In genomic region chr15:70036585-70037343, GRCh38 we compare ENCODE assay signal across 8 cellular contexts.
A peak's percentile ranks its signal among the peaks of the same experiment; 100 is the strongest.
DNase-seq lines count a peak whose midpoint lies in the region; ATAC-seq, FAIRE-seq and TF ChIP-seq lines count a peak whose summit lies in the region.

No MANE protein-coding gene starts in this region.

- no peaks in the 10 kb centered on the region for H3K4me1 Mint-ChIP-seq in CD4-positive, alpha-beta memory T cell

- no peak overlapping the region for H3K4me3 ChIP-seq in keratinocyte (ENCODE audit: control insufficient read depth in 2 of 3, extremely low read depth in 1 of 3, insufficient read depth in 2 of 3, low read depth in 1 of 3, low read length in 3 of 3)
- no peak overlapping the region for H3K4me3 ChIP-seq in CD4-positive, alpha-beta memory T cell (ENCODE audit: low read length in 2 of 2)

- intact Hi-C loops in CD4-positive, alpha-beta memory T cell (cut with micrococcal nuclease) = no loop called here

- CTCF ChIA-PET in CD4-positive, alpha-beta memory T cell (lab: Charles Lee; ENCODE audit: partially characterized antibody) = no interaction called here

- H3K27me3 Mint-ChIP-seq in CD4-positive, alpha-beta memory T cell = no peaks in the 10 kb centered on the region

- FAIRE-seq in keratinocyte (lab: Jason Lieb, UNC) = no peak

- H3K9me3 ChIP-seq in keratinocyte (ENCODE audit: control insufficient read depth, low read depth, low read length) = no peaks in the 10 kb centered on the region
- H3K9me3 ChIP-seq in CD4-positive, alpha-beta memory T cell (ENCODE audit: control insufficient read depth in 1 of 2, low read length in 2 of 2) = no peaks in the 10 kb centered on the region

- H3K36me3 ChIP-seq in keratinocyte (ENCODE audit: control insufficient read depth in 2 of 2, extremely low read depth in 1 of 2, insufficient read depth in 2 of 2, low read length in 2 of 2) = no peaks in the 10 kb centered on the region
- H3K36me3 ChIP-seq in CD4-positive, alpha-beta memory T cell (ENCODE audit: insufficient read depth, low read length) = no peaks in the 10 kb centered on the region

- H3K27me3 ChIP-seq in keratinocyte (ENCODE audit: control insufficient read depth, extremely low read depth, insufficient read depth, low read length) = peaks cover 56% of the 10 kb centered on the region
- no peaks in the 10 kb centered on the region for H3K27me3 ChIP-seq in CD4-positive, alpha-beta memory T cell (ENCODE audit: insufficient read depth, low read length)

- H3K9me1 ChIP-seq in keratinocyte (ENCODE audit: control insufficient read depth, extremely low read depth, insufficient read depth, low read length) = no peaks in the 10 kb centered on the region

- H3K4me3 Mint-ChIP-seq in CD4-positive, alpha-beta memory T cell = no peak overlapping the region

- no peak for TF ChIP-seq CTCF in keratinocyte (optimal IDR thresholded peaks at IDR 0.05 in 1 of 3, IDR thresholded peaks at IDR 0.05 in 1 of 3, conservative IDR thresholded peaks at IDR 0.05 in 1 of 3; ENCODE audit: extremely low read depth in 1 of 3, insufficient read depth in 2 of 3, low read length in 3 of 3)

- no peaks in the 10 kb centered on the region for H3K36me3 Mint-ChIP-seq in CD4-positive, alpha-beta memory T cell

- H3K4me2 ChIP-seq in keratinocyte (ENCODE audit: control insufficient read depth, extremely low read depth, insufficient read depth, low read depth, low read length) = no peak overlapping the region

- H3K9me3 Mint-ChIP-seq in CD4-positive, alpha-beta memory T cell = peaks cover 0 to 4% (median 0%) of the 10 kb centered on the region in 8 donors

- H3K4me1 ChIP-seq in keratinocyte (ENCODE audit: control insufficient read depth, extremely low read depth, insufficient read depth, low read length) = peaks cover 17% of the 10 kb centered on the region
- no peaks in the 10 kb centered on the region for H3K4me1 ChIP-seq in CD4-positive, alpha-beta memory T cell (ENCODE audit: insufficient read depth, low read length)

- ATAC-seq in GM18873 (IDR thresholded peaks at IDR 0.05; ENCODE audit: low FRiP score, unreplicated experiment) = peak; percentile 76
- peak; percentile 71 for ATAC-seq in HG02588 (IDR thresholded peaks at IDR 0.05; ENCODE audit: unreplicated experiment)

- H2AFZ ChIP-seq in keratinocyte (ENCODE audit: control insufficient read depth, low read length) = no peak overlapping the region

- H3K27ac ChIP-seq in keratinocyte (ENCODE audit: control insufficient read depth, insufficient read depth, low read length) = no peak overlapping the region
- H3K27ac ChIP-seq in CD4-positive, alpha-beta memory T cell (ENCODE audit: low read depth, low read length) = no peak overlapping the region

- peak overlapping the region in 1 of 7 donors; percentile 19 for H3K27ac Mint-ChIP-seq in CD4-positive, alpha-beta memory T cell

- no peaks in the 10 kb centered on the region for H4K20me1 ChIP-seq in keratinocyte (ENCODE audit: control insufficient read depth, extremely low read depth, insufficient read depth, low read length)

- DNase-seq in NCI-H1092 treated with DMSO at 0.1 percent for 48 hours (lab: John Stamatoyannopoulos, UW) = peak; percentile 39
- peak; percentile 56 for DNase-seq in keratinocyte (ENCODE audit: low read depth, low spot score)
- DNase-seq in T-helper 1 cell = no peak
- DNase-seq in RKO (ENCODE audit: low spot score) = no peak
- DNase-seq in CD4-positive, alpha-beta memory T cell = no peak
- DNase-seq in SIG-M5 treated with dmso at 0.1 percent for 504 hours (lab: John Stamatoyannopoulos, UW; ENCODE audit: unreplicated experiment) = no peak

- POLR2A ChIA-PET in CD4-positive, alpha-beta memory T cell (lab: Charles Lee; ENCODE audit: partially characterized antibody) = no interaction called here

- dilution Hi-C loops in keratinocyte (cut with MboI; ENCODE audit: extremely low pct_ligation_motif_present, low sequenced_read_pairs) = no loop called here

- H3K79me2 ChIP-seq in keratinocyte (ENCODE audit: control insufficient read depth, insufficient read depth, low read length) = no peaks in the 10 kb centered on the region

- no peak overlapping the region for H3K9ac ChIP-seq in keratinocyte (ENCODE audit: control insufficient read depth, extremely low read depth, insufficient read depth, low read length)

Comparison
In these comparisons a context has a peak if more than half of its experiments do, and no peak if none do; other contexts are left out.
1. DNase-seq: peak in NCI-H1092 treated with DMSO at 0.1 percent for 48 hours (single experiment) and keratinocyte (single experiment); none in T-helper 1 cell (0 of 5), RKO (single experiment), CD4-positive, alpha-beta memory T cell (0 of 5) and SIG-M5 treated with dmso at 0.1 percent for 504 hours (single experiment).